8 cellular contexts compared by ENCODE assay signal in genomic region chr1:151371744-151372410, GRCh38. TPM values are rescaled to one million over a fixed set of nuclear protein-coding genes. Genes with fewer than 3 reads are reported as not detected.
DNase-seq lines count a peak whose midpoint lies in the region; ATAC-seq and TF ChIP-seq lines count a peak whose summit lies in the region.

No MANE protein-coding gene starts in this region.

- no peak for TF ChIP-seq CTCF in coronary artery (IDR thresholded peaks at IDR 0.05)
- no peak for TF ChIP-seq CTCF in vagina (IDR thresholded peaks at IDR 0.05)

- no peaks in the 10 kb centered on the region for H3K4me1 Mint-ChIP-seq in CD8-positive, alpha-beta memory T cell

- DNase-seq in CD8-positive, alpha-beta memory T cell = no peak
- DNase-seq in NCI-H2171 (lab: John Stamatoyannopoulos, UW) = peak; percentile 41
- no peak for DNase-seq in coronary artery (ENCODE audit: low spot score)
- peak; percentile 77 for DNase-seq in medulla oblongata (ENCODE audit: extremely low spot score)
- DNase-seq in vagina (ENCODE audit: extremely low spot score in 2 of 2) = no peak

- TF ChIP-seq POLR2A in vagina (IDR thresholded peaks at IDR 0.05) = no peak

- peak overlapping the region; percentile 43 for H3K27ac ChIP-seq in CD8-positive, alpha-beta memory T cell (ENCODE audit: low read depth, low read length)
- H3K27ac ChIP-seq in coronary artery (peak overlapping the region; percentile 68 to 90), vagina (peak overlapping the region; percentile 80)

- H3K9me3 Mint-ChIP-seq in CD8-positive, alpha-beta memory T cell = no peaks in the 10 kb centered on the region

- H3K36me3 ChIP-seq in CD8-positive, alpha-beta memory T cell (ENCODE audit: insufficient read depth, low read length) = no peaks in the 10 kb centered on the region
- no peaks in the 10 kb centered on the region for H3K36me3 ChIP-seq in vagina

- peak overlapping the region in 1 of 8 donors; percentile 30 for H3K27ac Mint-ChIP-seq in CD8-positive, alpha-beta memory T cell

- H3K27me3 ChIP-seq in CD8-positive, alpha-beta memory T cell (ENCODE audit: insufficient read depth, low read length, poor library complexity, severe bottlenecking) = no peaks in the 10 kb centered on the region
- no peaks in the 10 kb centered on the region for H3K27me3 ChIP-seq in vagina

- CTCF ChIA-PET in CD8-positive, alpha-beta memory T cell (lab: Charles Lee) = interaction anchor here (1.5 kb wide), 1 partner anchor 31 kb away, joined by 5 read pairs; no protein-coding TSS in a partner anchor

- no peak for ATAC-seq in GM21576 (IDR thresholded peaks at IDR 0.05; ENCODE audit: unreplicated experiment)
- no peak for ATAC-seq in GM18858 (IDR thresholded peaks at IDR 0.05; ENCODE audit: unreplicated experiment)
- no peak for ATAC-seq in HG02588 (IDR thresholded peaks at IDR 0.05; ENCODE audit: unreplicated experiment)

- H3K27me3 Mint-ChIP-seq in CD8-positive, alpha-beta memory T cell = no peaks in the 10 kb centered on the region

- intact Hi-C loops in vagina (cut with DNase I) = no loop called here

- H3K4me1 ChIP-seq in CD8-positive, alpha-beta memory T cell (ENCODE audit: insufficient read depth, low read length) = no peaks in the 10 kb centered on the region
- H3K4me1 ChIP-seq in vagina = peaks cover 56% of the 10 kb centered on the region

- H3K4me3 Mint-ChIP-seq in CD8-positive, alpha-beta memory T cell = no peak overlapping the region

- no peak overlapping the region for H3K4me3 ChIP-seq in CD8-positive, alpha-beta memory T cell (ENCODE audit: low read length)
- peak overlapping the region; percentile 72 for H3K4me3 ChIP-seq in coronary artery
- peak overlapping the region; percentile 43 to 48 for H3K4me3 ChIP-seq in vagina

- H3K36me3 Mint-ChIP-seq in CD8-positive, alpha-beta memory T cell = no peaks in the 10 kb centered on the region

- POLR2A ChIA-PET in CD8-positive, alpha-beta memory T cell (lab: Charles Lee) = no interaction called here

- H3K9me3 ChIP-seq in CD8-positive, alpha-beta memory T cell (ENCODE audit: low read length) = no peaks in the 10 kb centered on the region
- H3K9me3 ChIP-seq in vagina = no peaks in the 10 kb centered on the region

RNA-seq across cellular contexts. Expression of gene SELENBP1, which starts 0.6 kb away (rescaled TPM):
- total RNA-seq in CD8-positive, alpha-beta memory T cell = not detected
- polyA plus RNA-seq in CD8-positive, alpha-beta memory T cell = not detected
- total RNA-seq in vagina = 30.9 TPM

RNA-seq across cellular contexts. Expression of gene RFX5, which starts 24.8 kb away (rescaled TPM):
- total RNA-seq in CD8-positive, alpha-beta memory T cell = 10 to 100 TPM; 77.2 to 77.4 TPM
- polyA plus RNA-seq in CD8-positive, alpha-beta memory T cell = 38.0 TPM
- 13.0 TPM for total RNA-seq in vagina

RNA-seq across cellular contexts. Expression of gene PSMB4, which starts 27.5 kb away (rescaled TPM):
- 100 to 1,000 TPM; 479 to 492 TPM for total RNA-seq in CD8-positive, alpha-beta memory T cell
- 60.1 TPM for polyA plus RNA-seq in CD8-positive, alpha-beta memory T cell
- total RNA-seq in vagina = 292 TPM

RNA-seq across cellular contexts. Expression of gene PI4KB, which starts 44.7 kb away (rescaled TPM):
- 10 to 100 TPM; 59.9 to 65.5 TPM for total RNA-seq in CD8-positive, alpha-beta memory T cell
- polyA plus RNA-seq in CD8-positive, alpha-beta memory T cell = 67.5 TPM
- 69.0 TPM for total RNA-seq in vagina

Comparison
In these comparisons a context has a peak if more than half of its experiments do, and no peak if none do; other contexts are left out.
1. DNase-seq: peak in NCI-H2171 (single experiment) and medulla oblongata (single experiment); none in CD8-positive, alpha-beta memory T cell (0 of 5), coronary artery (single experiment) and vagina (0 of 2).
2. RNA of gene SELENBP1, which starts 0.6 kb away (total RNA-seq): 30.9 TPM in vagina (single experiment); not detected in CD8-positive, alpha-beta memory T cell; every median in the first group is over 10 times any median in the second.
3. Peak in every context shown above with its lines, with median percentiles within 50 percentile points of each other: H3K27ac ChIP-seq.